Comparison of ENCODE assay signal across 11 cellular contexts in genomic region chr3:152192936-152193672, GRCh38.
A peak's percentile ranks its signal among the peaks of the same experiment; 100 is the strongest.
DNase-seq lines count a peak whose midpoint lies in the region; ATAC-seq and TF ChIP-seq lines count a peak whose summit lies in the region.
"Had no signal": no experiment of that assay in that cellular context is flagged by ENCODE, and none has a peak within 500 bp of the region (broad histone marks: within the 10 kb centered on the region; RNA-seq: fewer than 3 reads in every experiment).

No MANE protein-coding gene starts in this region.

- TF ChIP-seq POLR2A in vagina (IDR thresholded peaks at IDR 0.05): no peak

- CTCF ChIA-PET in PC-3 (lab: Charles Lee): no interaction called here

- H3K4me2 ChIP-seq in PC-3 (ENCODE audit: low read length): no peak overlapping the region

- TF ChIP-seq CTCF in PC-3 (conservative IDR thresholded peaks at IDR 0.05; ENCODE audit: low read depth, low read length): no peak
- TF ChIP-seq CTCF in left lung (IDR thresholded peaks at IDR 0.05): no peak
- TF ChIP-seq CTCF in vagina (IDR thresholded peaks at IDR 0.05): no peak

- H2AFZ ChIP-seq in PC-3 (ENCODE audit: low read length): no peak overlapping the region

- H3K27ac Mint-ChIP-seq in stimulated activated naive CD8-positive, alpha-beta T cell treated with anti-CD3 and anti-CD28 coated beads, Interleukin-15, Interleukin-2, amounts not matched to agents 100 ng/mL and 50 ng/mL, for 24 hours: peak overlapping the region; percentile 96

- no peaks in the 10 kb centered on the region for H3K9me3 Mint-ChIP-seq in stimulated activated naive CD8-positive, alpha-beta T cell treated with anti-CD3 and anti-CD28 coated beads, Interleukin-15, Interleukin-2, amounts not matched to agents 100 ng/mL and 50 ng/mL, for 24 hours

- no peaks in the 10 kb centered on the region for H4K20me1 ChIP-seq in PC-3 (ENCODE audit: low read length)

- H3F3A ChIP-seq in PC-3 (ENCODE audit: low read length, unreplicated experiment): no peaks in the 10 kb centered on the region

- intact Hi-C loops in PC-3 (cut with micrococcal nuclease) (no loop called here), left lung (cut with DNase I) (no loop called here), vagina (cut with DNase I) (no loop called here)

- DNase-seq in stimulated activated naive CD8-positive, alpha-beta T cell treated with anti-CD3 and anti-CD28 coated beads, Interleukin-15, Interleukin-2, amounts not matched to agents 100 U/mL and 50 U/mL, for 24 hours: no peak
- DNase-seq in PC-3 (no peak), left lung (no peak), vagina (ENCODE audit: extremely low spot score in 2 of 2) (no peak), left lobe of liver (ENCODE audit: low spot score) (no peak), DMS 273 (lab: John Stamatoyannopoulos, UW; ENCODE audit: unreplicated experiment) (no peak)
- DNase-seq: BE2C, kidney, NCI-H1417 had no signal

- POLR2A ChIA-PET in PC-3 (lab: Charles Lee; ENCODE audit: unreplicated experiment): interaction anchor here (0.7 kb wide), 1 partner anchor 77 kb away, joined by 3 read pairs; no protein-coding TSS in a partner anchor

- peak overlapping the region; percentile 80 for H3K4me3 Mint-ChIP-seq in stimulated activated naive CD8-positive, alpha-beta T cell treated with anti-CD3 and anti-CD28 coated beads, Interleukin-15, Interleukin-2, amounts not matched to agents 100 ng/mL and 50 ng/mL, for 24 hours

- no peak overlapping the region for H3K9ac ChIP-seq in PC-3 (ENCODE audit: low read length)

- no peaks in the 10 kb centered on the region for H3K9me3 ChIP-seq in PC-3 (ENCODE audit: low read length)
- no peaks in the 10 kb centered on the region for H3K9me3 ChIP-seq in left lung
- no peaks in the 10 kb centered on the region for H3K9me3 ChIP-seq in vagina
- H3K9me3 ChIP-seq: BE2C had no signal

- H3K27me3 ChIP-seq in PC-3 (ENCODE audit: low read length) (no peaks in the 10 kb centered on the region), left lung (no peaks in the 10 kb centered on the region), vagina (no peaks in the 10 kb centered on the region)
- H3K27me3 ChIP-seq: BE2C had no signal

- no peaks in the 10 kb centered on the region for H3K79me2 ChIP-seq in PC-3 (ENCODE audit: low read length)

- peaks cover 89% of the 10 kb centered on the region for H3K4me1 Mint-ChIP-seq in stimulated activated naive CD8-positive, alpha-beta T cell treated with anti-CD3 and anti-CD28 coated beads, Interleukin-15, Interleukin-2, amounts not matched to agents 100 ng/mL and 50 ng/mL, for 24 hours (ENCODE audit: low read depth)

- no peak overlapping the region for H3K4me3 ChIP-seq in PC-3 (ENCODE audit: low read length)
- peak overlapping the region in 1 of 2 donors; percentile 8 for H3K4me3 ChIP-seq in left lung
- H3K4me3 ChIP-seq in vagina: no peak overlapping the region

- H3K36me3 ChIP-seq in PC-3 (ENCODE audit: low read depth, low read length) (no peaks in the 10 kb centered on the region), left lung (no peaks in the 10 kb centered on the region), vagina (no peaks in the 10 kb centered on the region)
- H3K36me3 ChIP-seq: BE2C had no signal

- no peaks in the 10 kb centered on the region for H3K9me2 ChIP-seq in PC-3 (replicated peaks; ENCODE audit: low read length)

- BruUV-seq in PC-3 (replicated peaks; lab: Mats Ljungman, UMichigan): no TSS peak

- H3K27ac ChIP-seq in PC-3 (ENCODE audit: low read length) (no peak overlapping the region), left lung (peak overlapping the region; percentile 20 to 55), vagina (peak overlapping the region; percentile 34)

- H3K4me1 ChIP-seq in PC-3 (ENCODE audit: insufficient read depth, low read length) (peaks cover 7% of the 10 kb centered on the region; the same call in 1 of the 2 replicates), left lung (peaks cover 0 to 41% of the 10 kb centered on the region in 2 donors), vagina (peaks cover 6% of the 10 kb centered on the region)

- no peak for ATAC-seq in stimulated activated naive CD8-positive, alpha-beta T cell treated with anti-CD3 and anti-CD28 coated beads, Interleukin-15, Interleukin-2, amounts not matched to agents 100 U/mL and 50 U/mL, for 24 hours
- peak; percentile 29 for ATAC-seq in PC-3
- ATAC-seq in left lung: no peak
- no peak for ATAC-seq in left lobe of liver
- ATAC-seq in GM21825 (IDR thresholded peaks at IDR 0.05; ENCODE audit: unreplicated experiment): no peak

- no peaks in the 10 kb centered on the region for H3K27me3 Mint-ChIP-seq in stimulated activated naive CD8-positive, alpha-beta T cell treated with anti-CD3 and anti-CD28 coated beads, Interleukin-15, Interleukin-2, amounts not matched to agents 100 ng/mL and 50 ng/mL, for 24 hours

- no peaks in the 10 kb centered on the region for H3K36me3 Mint-ChIP-seq in stimulated activated naive CD8-positive, alpha-beta T cell treated with anti-CD3 and anti-CD28 coated beads, Interleukin-15, Interleukin-2, amounts not matched to agents 100 ng/mL and 50 ng/mL, for 24 hours (ENCODE audit: low read depth)
